Comparison of ENCODE assay signal across 11 cellular contexts in genomic region chr11:9092085-9092484, GRCh38. TPM values are rescaled to one million over a fixed set of nuclear protein-coding genes. Genes with fewer than 3 reads are reported as not detected.
DNase-seq lines count a peak whose midpoint lies in the region; ATAC-seq and TF ChIP-seq lines count a peak whose summit lies in the region.
"Had no signal": no experiment of that assay in that cellular context is flagged by ENCODE, and none has a peak within 500 bp of the region (broad histone marks: within the 10 kb centered on the region; RNA-seq: fewer than 3 reads in every experiment).

No MANE protein-coding gene starts in this region.

- peak overlapping the region; percentile 96 for H3K4me2 ChIP-seq in hepatocyte

- H3K79me2 ChIP-seq in hepatocyte, result no peaks in the 10 kb centered on the region

- POLR2A ChIA-PET in Panc1 (lab: Charles Lee), result no interaction called here

- H3K4me3 ChIP-seq in Panc1 (ENCODE audit: low read depth in 2 of 2, low read length in 2 of 2), result peak overlapping the region; percentile 23 to 34; a peak in 3 of 4 replicates
- no peak overlapping the region for H3K4me3 ChIP-seq in hepatocyte
- H3K4me3 ChIP-seq in skeletal muscle cell (ENCODE audit: low read depth, low read length), result peak overlapping the region; percentile 46

- H3K9me3 ChIP-seq in ES-I3 (ENCODE audit: control insufficient read depth, insufficient read depth, low read length), result no peaks in the 10 kb centered on the region
- no peaks in the 10 kb centered on the region for H3K9me3 ChIP-seq in Panc1 (ENCODE audit: control insufficient read depth, insufficient read depth, low read depth, low read length)
- no peaks in the 10 kb centered on the region for H3K9me3 ChIP-seq in hepatocyte (ENCODE audit: low read depth)
- H3K9me3 ChIP-seq: SJSA1 had no signal

- CTCF ChIA-PET in Panc1 (lab: Charles Lee), result interaction anchor here (1.3 to 2.9 kb wide), 2 partner anchors 38 to 46 kb away, joined by 5 to 18 read pairs; no protein-coding TSS in a partner anchor

- no peaks in the 10 kb centered on the region for H3K9me2 ChIP-seq in hepatocyte (replicated peaks; ENCODE audit: insufficient read depth)

- intact Hi-C loops in Panc1 (cut with micrococcal nuclease; ENCODE audit: unreplicated experiment) (no loop called here), posterior vena cava (cut with DNase I) (no loop called here)

- WGBS in hepatocyte (ENCODE audit: low lambda C conversion rate, missing lambda C conversion rate), result 56% methylated on average over 4 of the region's 4 CpGs

- no TSS peak for BruUV-seq in Panc1 (replicated peaks; lab: Mats Ljungman, UMichigan)

- H3K27me3 ChIP-seq in Panc1 (ENCODE audit: control insufficient read depth, insufficient read depth, low read length) (peaks cover 7% of the 10 kb centered on the region; the same call in 1 of the 2 replicates), hepatocyte (peaks cover 23% of the 10 kb centered on the region)

- H3K36me3 ChIP-seq in ES-I3 (ENCODE audit: insufficient read depth, low read length) (no peaks in the 10 kb centered on the region), Panc1 (ENCODE audit: control insufficient read depth, insufficient read depth, low read length) (no peaks in the 10 kb centered on the region), hepatocyte (replicated peaks; ENCODE audit: insufficient read depth, low read depth) (no peaks in the 10 kb centered on the region)
- H3K36me3 ChIP-seq: SJSA1 had no signal

- no peak overlapping the region for H2AFZ ChIP-seq in hepatocyte

- H3K4me1 ChIP-seq in ES-I3 (ENCODE audit: insufficient read depth, low read length), result peaks cover 10% of the 10 kb centered on the region
- H3K4me1 ChIP-seq in Panc1 (ENCODE audit: control insufficient read depth, insufficient read depth, low read length), result peaks cover 11% of the 10 kb centered on the region; the same call in 1 of the 2 replicates
- H3K4me1 ChIP-seq in hepatocyte (ENCODE audit: insufficient read depth), result no peaks in the 10 kb centered on the region
- H3K4me1 ChIP-seq: SJSA1 had no signal

- DNase-seq in Panc1 (ENCODE audit: low read depth, low spot score) (no peak), hepatocyte (ENCODE audit: low spot score) (no peak), skeletal muscle cell (ENCODE audit: low read depth) (no peak), NCI-H226 (no peak), kidney glomerular epithelial cell (lab: John Stamatoyannopoulos, UW) (no peak), posterior vena cava (ENCODE audit: low spot score) (no peak)
- DNase-seq: activated CD4-positive, alpha-beta T cell treated with anti-CD3 and anti-CD28 coated beads, Interleukin-2, amount 50 U/mL, for 48 hours; anterior cingulate cortex; NCI-H510A treated with DMSO at 0.1 percent for 48 hours had no signal

- no peak overlapping the region for H3K27ac ChIP-seq in Panc1 (ENCODE audit: low read length)
- H3K27ac ChIP-seq in hepatocyte, result no peak overlapping the region
- H3K27ac ChIP-seq: SJSA1 had no signal

- ATAC-seq in Panc1, result no peak

- H4K20me1 ChIP-seq in hepatocyte (ENCODE audit: insufficient read depth, poor library complexity, severe bottlenecking), result no peaks in the 10 kb centered on the region

- H3K9ac ChIP-seq in ES-I3 (ENCODE audit: low read depth, low read length), result 0 out of 2 replicates have a peak overlapping the region, but pooled peaks have one; percentile 59

- in situ Hi-C loops in Panc1 (cut with HindIII; ENCODE audit: low pct_unique_long_range_greater_than_20kb, low sequenced_read_pairs), result no loop called here

- TF ChIP-seq CTCF in Panc1 (IDR thresholded peaks at IDR 0.05) (no peak), hepatocyte (IDR thresholded peaks at IDR 0.05; ENCODE audit: poor library complexity) (no peak)

RNA-seq across cellular contexts. Expression of gene SCUBE2, which starts 0.7 kb away (rescaled TPM):
- total RNA-seq in Panc1 (2021; ENCODE audit: unreplicated experiment) (2.8 TPM), hepatocyte (8.6 and 14.2 TPM in 2 replicates), posterior vena cava (1 to 10 TPM; 2.5 to 7.4 TPM)
- 6.2 TPM for polyA plus RNA-seq in Panc1 (2012; ENCODE audit: insufficient read length)
- polyA plus RNA-seq in hepatocyte, result 8.9 and 13.9 TPM in 2 replicates
- total RNA-seq: SJSA1 had no signal
